In the genomic region with DNA sequence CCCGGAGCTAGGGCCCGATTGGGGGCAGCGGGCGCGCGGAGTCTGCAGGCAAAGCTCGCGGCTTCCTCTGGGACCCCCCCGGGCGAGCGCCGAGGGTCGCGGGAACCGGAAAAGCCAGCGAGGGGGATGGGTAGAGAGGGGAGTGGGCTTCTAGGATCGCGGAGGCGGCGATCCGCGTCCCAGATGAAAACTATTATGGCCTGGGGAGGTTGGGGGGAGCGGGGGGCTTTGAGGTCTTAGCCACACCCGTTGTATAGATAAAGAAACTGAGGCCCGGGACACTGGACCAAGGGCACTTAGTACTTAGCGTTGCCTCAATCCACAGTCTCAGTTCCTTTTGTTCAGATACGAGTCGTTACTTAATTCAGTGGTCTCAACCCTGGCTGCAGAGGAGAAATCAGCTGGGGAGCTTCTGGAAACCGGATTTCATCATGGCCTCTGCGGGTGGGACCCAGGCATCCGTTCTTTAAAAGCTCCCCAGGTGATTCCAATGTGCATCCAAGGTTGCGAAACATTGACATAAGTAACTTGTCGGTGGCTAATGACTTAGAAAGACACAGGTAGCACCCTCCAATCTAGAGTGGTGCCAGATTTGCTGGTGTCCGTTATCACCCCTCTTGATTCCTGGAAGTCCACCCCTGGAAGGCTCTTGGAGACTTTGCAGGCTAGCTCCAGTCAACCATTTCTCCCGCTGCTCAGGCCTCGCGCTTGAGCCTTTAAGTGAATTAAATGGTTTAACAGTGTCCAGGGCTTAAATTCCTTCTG, we compare ENCODE assay signal across 8 cellular contexts.
DNase-seq lines count a peak whose midpoint lies in the region; ATAC-seq, FAIRE-seq and TF ChIP-seq lines count a peak whose summit lies in the region.

No MANE protein-coding gene starts in this region.

- peak overlapping the region; percentile 22 for H3K4me2 ChIP-seq in mesendoderm (ENCODE audit: low read length)
- no peak overlapping the region for H3K4me2 ChIP-seq in PC-9

- no peak overlapping the region for H2AK5ac ChIP-seq in mesendoderm (ENCODE audit: low read length)

- H3K36me3 ChIP-seq in A673 (ENCODE audit: insufficient read depth, low read length, poor library complexity, severe bottlenecking) (no peaks in the 10 kb centered on the region), mesendoderm (ENCODE audit: control insufficient read depth, insufficient read depth, low read length) (no peaks in the 10 kb centered on the region), PC-9 (ENCODE audit: low read depth) (no peaks in the 10 kb centered on the region)

- no peaks in the 10 kb centered on the region for H3K4me1 Mint-ChIP-seq in MCF 10A (ENCODE audit: insufficient read depth, unreplicated experiment)
- H3K4me1 Mint-ChIP-seq in activated CD8-positive, alpha-beta memory T cell treated with anti-CD3 and anti-CD28 coated beads, Interleukin-2, amount 10 ng/mL, durations not matched to agents 7 days and 5 days = no peaks in the 10 kb centered on the region

- no peaks in the 10 kb centered on the region for H3K79me1 ChIP-seq in mesendoderm (ENCODE audit: low read length)

- peaks cover 56% of the 10 kb centered on the region for H3K27me3 Mint-ChIP-seq in MCF 10A (ENCODE audit: insufficient read depth, unreplicated experiment)
- peaks cover 46% of the 10 kb centered on the region for H3K27me3 Mint-ChIP-seq in activated CD8-positive, alpha-beta memory T cell treated with anti-CD3 and anti-CD28 coated beads, Interleukin-2, amount 10 ng/mL, durations not matched to agents 7 days and 5 days

- BruUV-seq in A673 (replicated peaks; lab: Mats Ljungman, UMichigan) (no TSS peak), MCF 10A (replicated peaks; lab: Mats Ljungman, UMichigan) (no TSS peak), PC-9 (replicated peaks; lab: Mats Ljungman, UMichigan) (no TSS peak)

- no peaks in the 10 kb centered on the region for H3K36me3 Mint-ChIP-seq in MCF 10A (ENCODE audit: insufficient read depth, unreplicated experiment)
- H3K36me3 Mint-ChIP-seq in activated CD8-positive, alpha-beta memory T cell treated with anti-CD3 and anti-CD28 coated beads, Interleukin-2, amount 10 ng/mL, durations not matched to agents 7 days and 5 days = no peaks in the 10 kb centered on the region

- no peak overlapping the region for H3K23ac ChIP-seq in mesendoderm (ENCODE audit: low read length)

- peak overlapping the region; percentile 99 for H3K18ac ChIP-seq in mesendoderm (ENCODE audit: low read length)

- H3K79me2 ChIP-seq in mesendoderm (ENCODE audit: control insufficient read depth, insufficient read depth, low read length) = no peaks in the 10 kb centered on the region
- H3K79me2 ChIP-seq in PC-9 (ENCODE audit: low read depth) = no peaks in the 10 kb centered on the region

- H3K56ac ChIP-seq in mesendoderm (ENCODE audit: low read length) = peak overlapping the region; percentile 67

- no peak overlapping the region for H3K27ac ChIP-seq in A673 (ENCODE audit: low read depth, low read length, poor library complexity, severe bottlenecking)
- H3K27ac ChIP-seq in HL-60 (replicated peaks) = no peak overlapping the region
- H3K27ac ChIP-seq in mesendoderm (ENCODE audit: low read depth, low read length) = peak overlapping the region; percentile 28
- H3K27ac ChIP-seq in PC-9 = no peak overlapping the region

- H3F3A ChIP-seq in PC-9 (ENCODE audit: insufficient read depth, low read depth) = no peaks in the 10 kb centered on the region

- H4K8ac ChIP-seq in mesendoderm (ENCODE audit: low read depth, low read length) = no peak overlapping the region

- H3K4me1 ChIP-seq in A673 (ENCODE audit: insufficient read depth, low read length, poor library complexity, severe bottlenecking) (no peaks in the 10 kb centered on the region), mesendoderm (ENCODE audit: control insufficient read depth, low read depth, low read length) (no peaks in the 10 kb centered on the region), PC-9 (replicated peaks; ENCODE audit: insufficient read depth) (no peaks in the 10 kb centered on the region)

- ATAC-seq in activated CD8-positive, alpha-beta memory T cell treated with anti-CD3 and anti-CD28 coated beads, Interleukin-2, amount 10 ng/mL, durations not matched to agents 7 days and 5 days = no peak

- H3K4me3 Mint-ChIP-seq in MCF 10A (ENCODE audit: unreplicated experiment) = peak overlapping the region; percentile 81
- no peak overlapping the region for H3K4me3 Mint-ChIP-seq in activated CD8-positive, alpha-beta memory T cell treated with anti-CD3 and anti-CD28 coated beads, Interleukin-2, amount 10 ng/mL, durations not matched to agents 7 days and 5 days

- WGBS in mesendoderm (ENCODE audit: extremely low coverage, insufficient coverage, low lambda C conversion rate) = no CpG with 5 or more reads among the region's 37 CpGs

- FAIRE-seq in urothelium cell line (lab: Jason Lieb, UNC) = no peak

- H3K9me3 ChIP-seq in A673 (ENCODE audit: low read depth, low read length, poor library complexity, severe bottlenecking) (no peaks in the 10 kb centered on the region), PC-9 (ENCODE audit: insufficient read depth, low read depth) (no peaks in the 10 kb centered on the region)

- H3K27ac Mint-ChIP-seq in MCF 10A (ENCODE audit: low read depth, unreplicated experiment) = no peak overlapping the region
- no peak overlapping the region for H3K27ac Mint-ChIP-seq in activated CD8-positive, alpha-beta memory T cell treated with anti-CD3 and anti-CD28 coated beads, Interleukin-2, amount 10 ng/mL, durations not matched to agents 7 days and 5 days

- no peak overlapping the region for H3K4ac ChIP-seq in mesendoderm (ENCODE audit: low read depth, low read length)

- no peak for DNase-seq in A673 (ENCODE audit: low spot score)
- DNase-seq in HL-60 (ENCODE audit: low read depth in 1 of 2, low spot score in 1 of 2) = peak in 1 of 2 experiments; percentile 48
- peak; percentile 28 for DNase-seq in MCF 10A (ENCODE audit: unreplicated experiment)
- DNase-seq in mesendoderm = peak; percentile 63
- no peak for DNase-seq in urothelium cell line (ENCODE audit: low spot score)
- no peak for DNase-seq in activated CD8-positive, alpha-beta memory T cell treated with anti-CD3 and anti-CD28 coated beads, Interleukin-2, amount 10 ng/mL, durations not matched to agents 7 days and 5 days
- DNase-seq in HT-29 (ENCODE audit: low spot score) = no peak
- DNase-seq in PC-9 = no peak

- POLR2A ChIA-PET in A673 (lab: Charles Lee; ENCODE audit: low non-redundant PET) (no interaction called here), MCF 10A (lab: Yijun Ruan, JAX) (interaction anchor here (0.6 to 4.1 kb wide), 5 partner anchors 37 to 110 kb away, joined by 3 to 63 read pairs (median 13); a partner anchor contains a TSS), PC-9 (lab: Charles Lee; ENCODE audit: unreplicated experiment) (no interaction called here)

- peak overlapping the region; percentile 49 for H3K9ac ChIP-seq in mesendoderm (ENCODE audit: low read length)

- CTCF ChIA-PET in A673 (lab: Charles Lee) (interaction anchor here (0.7 kb wide), 1 partner anchor 429 kb away, joined by 3 read pairs; no protein-coding TSS in a partner anchor), MCF 10A (lab: Yijun Ruan, JAX) (interaction anchor here (0.5 to 2.0 kb wide), 5 partner anchors 14 to 1790 kb away, joined by 3 to 11 read pairs (median 3); a partner anchor contains a TSS), PC-9 (lab: Charles Lee) (no interaction called here)
- CTCF ChIA-PET in activated CD8-positive, alpha-beta memory T cell treated with anti-CD3 and anti-CD28 coated beads, Interleukin-2, amount 10 ng/mL, durations not matched to agents 7 days and 5 days (lab: Charles Lee) = no interaction called here

- no peaks in the 10 kb centered on the region for H3K9me3 Mint-ChIP-seq in MCF 10A (ENCODE audit: unreplicated experiment)
- H3K9me3 Mint-ChIP-seq in activated CD8-positive, alpha-beta memory T cell treated with anti-CD3 and anti-CD28 coated beads, Interleukin-2, amount 10 ng/mL, durations not matched to agents 7 days and 5 days (ENCODE audit: low read depth) = no peaks in the 10 kb centered on the region

- H4K5ac ChIP-seq in mesendoderm (ENCODE audit: low read length) = no peak overlapping the region

- H2BK120ac ChIP-seq in mesendoderm (ENCODE audit: low read depth, low read length) = no peak overlapping the region

- H4K20me1 ChIP-seq in PC-9 (ENCODE audit: insufficient read depth) = no peaks in the 10 kb centered on the region

- H3K4me3 ChIP-seq in A673 (ENCODE audit: low read depth, low read length, poor library complexity, severe bottlenecking) (peak overlapping the region; percentile 54), HL-60 (replicated peaks; ENCODE audit: insufficient read depth, low read length) (peak overlapping the region; percentile 47), mesendoderm (ENCODE audit: low read length) (no peak overlapping the region), PC-9 (no peak overlapping the region)

- H3K9me2 ChIP-seq in PC-9 (ENCODE audit: insufficient read depth) = no peaks in the 10 kb centered on the region

- no peak overlapping the region for H2AFZ ChIP-seq in PC-9

- H3K27me3 ChIP-seq in A673 (replicated peaks; ENCODE audit: insufficient read depth, low read depth, low read length, poor library complexity) (peaks cover 54% of the 10 kb centered on the region), HL-60 (ENCODE audit: insufficient read depth, poor library complexity, severe bottlenecking) (peaks cover 36% of the 10 kb centered on the region), mesendoderm (ENCODE audit: insufficient read depth, low read length, poor library complexity) (no peaks in the 10 kb centered on the region), PC-9 (ENCODE audit: insufficient read depth, low read depth) (no peaks in the 10 kb centered on the region)

- H2BK5ac ChIP-seq in mesendoderm (ENCODE audit: low read length) = no peak overlapping the region

- TF ChIP-seq CTCF in A673 (conservative IDR thresholded peaks at IDR 0.05; ENCODE audit: low read depth, low read length) (no peak), HL-60 (IDR thresholded peaks at IDR 0.05; ENCODE audit: insufficient read depth, low read length) (no peak), MCF 10A (IDR thresholded peaks at IDR 0.05; ENCODE audit: unreplicated experiment) (no peak), PC-9 (conservative IDR thresholded peaks at IDR 0.05) (no peak)

- intact Hi-C loops in A673 (cut with micrococcal nuclease; ENCODE audit: unreplicated experiment) (no loop called here), MCF 10A (cut with micrococcal nuclease) (loop anchor here (5.0 kb wide), 3 partner anchors 42 to 187 kb away; a partner anchor contains a TSS), PC-9 (cut with micrococcal nuclease; ENCODE audit: unreplicated experiment) (no loop called here)

- H2BK15ac ChIP-seq in mesendoderm (replicated peaks; ENCODE audit: low read depth) = no peak overlapping the region

Comparison
In these comparisons a context has a peak if more than half of its experiments do, and no peak if none do; other contexts are left out.
1. DNase-seq: peak in MCF 10A (single experiment) and mesendoderm (single experiment); none in A673 (single experiment), urothelium cell line (single experiment), activated CD8-positive, alpha-beta memory T cell treated with anti-CD3 and anti-CD28 coated beads, Interleukin-2, amount 10 ng/mL, durations not matched to agents 7 days and 5 days (single experiment), HT-29 (single experiment) and PC-9 (0 of 2).
2. H3K4me3 ChIP-seq: peak in A673 (single experiment) and HL-60 (single experiment); none in mesendoderm (single experiment) and PC-9 (single experiment).
3. CTCF ChIA-PET loops: an anchor here in A673 (0.7 kb wide) and MCF 10A (0.5 to 2.0 kb wide); none called in activated CD8-positive, alpha-beta memory T cell treated with anti-CD3 and anti-CD28 coated beads, Interleukin-2, amount 10 ng/mL, durations not matched to agents 7 days and 5 days and PC-9.